Comparison of ENCODE assay signal across 4 cellular contexts in genomic region chr1:121216676-121217075, GRCh38. TPM values are rescaled to one million over a fixed set of nuclear protein-coding genes. Genes with fewer than 3 reads are reported as not detected.
A peak's percentile ranks its signal among the peaks of the same experiment; 100 is the strongest.
DNase-seq lines count a peak whose midpoint lies in the region; ATAC-seq and TF ChIP-seq lines count a peak whose summit lies in the region.
"Not testable (repeated sequence)": the region's sequence is repeated elsewhere in the genome, so short reads cannot be mapped to it uniquely, and the experiment has no call there.
"Had no signal": no experiment of that assay in that cellular context is flagged by ENCODE, and none has a peak within 500 bp of the region (broad histone marks: within the 10 kb centered on the region; RNA-seq: fewer than 3 reads in every experiment).

No MANE protein-coding gene starts in this region.

- not testable (repeated sequence) for H3K27ac Mint-ChIP-seq in GM23338, WTC11

- not testable (repeated sequence) for H3K27me3 Mint-ChIP-seq in GM23338 (ENCODE audit: insufficient read depth, low read depth, poor library complexity); WTC11 (ENCODE audit: low read depth)

- H3K4me1 Mint-ChIP-seq in GM23338, WTC11: not testable (repeated sequence)

- H3K9me3 Mint-ChIP-seq in GM23338, WTC11: not testable (repeated sequence)

- ATAC-seq in GM23338: peak; percentile 74
- peak; percentile 75 for ATAC-seq in WTC11

- not testable (repeated sequence) for H3F3A ChIP-seq in GM23338 (replicated peaks; ENCODE audit: low read depth); neural cell (ENCODE audit: insufficient read depth, low read length, poor library complexity, severe bottlenecking)

- POLR2A ChIA-PET in WTC11 (lab: Charles Lee): not testable (repeated sequence)

- not testable (repeated sequence) for TF ChIP-seq CTCF in GM23338 (conservative IDR thresholded peaks at IDR 0.05; ENCODE audit: low read depth in 2 of 2); WTC11 (IDR thresholded peaks at IDR 0.05); neural cell (IDR thresholded peaks at IDR 0.05; ENCODE audit: poor library complexity, severe bottlenecking)

- not testable (repeated sequence) for H2AFZ ChIP-seq in GM23338; neural cell (ENCODE audit: low read depth, low read length)

- not testable (repeated sequence) for H3K9me3 ChIP-seq in neural cell (ENCODE audit: low read length)

- DNase-seq in GM23338 (ENCODE audit: low spot score); WTC11 (ENCODE audit: low spot score): not testable (repeated sequence)

- not testable (repeated sequence) for H4K20me1 ChIP-seq in GM23338 (replicated peaks; ENCODE audit: insufficient read depth); neural cell (ENCODE audit: insufficient read depth)

- not testable (repeated sequence) for TF ChIP-seq EP300 in neural cell (conservative IDR thresholded peaks at IDR 0.05; ENCODE audit: poor library complexity, severe bottlenecking)

- H3K4me1 ChIP-seq in GM23338 (ENCODE audit: insufficient read depth): not testable (repeated sequence)

- H3K4me2 ChIP-seq in GM23338; neural cell (ENCODE audit: low read length): not testable (repeated sequence)

- H3K4me3 ChIP-seq in GM23338; neural cell (ENCODE audit: low read length): not testable (repeated sequence)

- H3K36me3 Mint-ChIP-seq in GM23338 (ENCODE audit: low read depth); WTC11: not testable (repeated sequence)

- H3K4me3 Mint-ChIP-seq in GM23338, WTC11: not testable (repeated sequence)

- H3K27ac ChIP-seq in GM23338 (ENCODE audit: low read depth); neural cell (ENCODE audit: low read length): not testable (repeated sequence)

- not testable (repeated sequence) for H3K27me3 ChIP-seq in GM23338 (ENCODE audit: insufficient read depth); neural cell (ENCODE audit: insufficient read depth, low read depth, low read length)

- H3K36me3 ChIP-seq in GM23338 (ENCODE audit: insufficient read depth); neural cell (ENCODE audit: insufficient read depth, low read length): not testable (repeated sequence)

- not testable (repeated sequence) for H3K79me2 ChIP-seq in GM23338 (replicated peaks; ENCODE audit: insufficient read depth); neural cell (replicated peaks; ENCODE audit: insufficient read depth, low read length)

- not testable (repeated sequence) for TF ChIP-seq RAD21 in neural cell (conservative IDR thresholded peaks at IDR 0.05)

- not testable (repeated sequence) for H3K9me2 ChIP-seq in GM23338 (ENCODE audit: insufficient read depth); neural cell (ENCODE audit: insufficient read depth, low read length)

- H3K9ac ChIP-seq in neural cell (ENCODE audit: low read length): not testable (repeated sequence)

- CTCF ChIA-PET in WTC11 (lab: Charles Lee): not testable (repeated sequence)

TF ChIP-seq in neural cell, 6 proteins besides CTCF, POLR2A, EP300 and RAD21:
- peak; percentile 56 for TF ChIP-seq REST (IDR thresholded peaks at IDR 0.05; ENCODE audit: borderline replicate concordance)

RNA-seq across cellular contexts. Expression of gene SRGAP2C, which starts 31.9 kb away (rescaled TPM):
- 16.0 and 20.4 TPM in 2 replicates for total RNA-seq in GM23338 (2014; rRNA removed; shearing (Covaris generic))
- polyA plus RNA-seq in GM23338 (2016; fragmentation: Nextera tagmentation; extraction: Ambion mirVana): 12.4 and 18.0 TPM in 2 replicates
- 50.2 to 67.6 TPM (median 53.9 TPM) in 3 replicates for total RNA-seq in WTC11 (2021)
- 9.0 and 10.0 TPM in 2 replicates for polyA plus RNA-seq in neural cell
- polyA minus RNA-seq in neural cell: 28.0 and 29.5 TPM in 2 replicates

RNA-seq across cellular contexts. Expression of gene FAM72B, which starts 32.5 kb away (rescaled TPM):
- total RNA-seq in GM23338 (2014; rRNA removed; shearing (Covaris generic)): 15.0 and 16.0 TPM in 2 replicates
- polyA plus RNA-seq in GM23338 (2016; fragmentation: Nextera tagmentation; extraction: Ambion mirVana) (22.8 and 27.4 TPM in 2 replicates), neural cell (2.0 and 2.3 TPM in 2 replicates)
- total RNA-seq in WTC11 (2021): 22.0 to 24.0 TPM (median 23.3 TPM) in 3 replicates
- polyA minus RNA-seq in neural cell: 0.69 and 0.73 TPM in 2 replicates
- total RNA-seq: CD4-positive, alpha-beta memory T cell had no signal
